8 cellular contexts compared by ENCODE assay signal in genomic region chr22:43228330-43228729, GRCh38. TPM values are rescaled to one million over a fixed set of nuclear protein-coding genes. Genes with fewer than 3 reads are reported as not detected.
A peak's percentile ranks its signal among the peaks of the same experiment; 100 is the strongest.
DNase-seq lines count a peak whose midpoint lies in the region; ATAC-seq and TF ChIP-seq lines count a peak whose summit lies in the region.

No MANE protein-coding gene starts in this region.

- TF ChIP-seq POLR2A in testis (IDR thresholded peaks at IDR 0.05): no peak

- no peak overlapping the region for H3K4me2 ChIP-seq in OCI-LY3 (ENCODE audit: low read length)

- H3K27me3 ChIP-seq in left ventricle myocardium inferior (ENCODE audit: low read depth): peaks cover 37% of the 10 kb centered on the region
- H3K27me3 ChIP-seq in OCI-LY3 (ENCODE audit: low read depth, low read length): peaks cover 17% of the 10 kb centered on the region; the same call in 1 of the 2 replicates
- H3K27me3 ChIP-seq in testis: no peaks in the 10 kb centered on the region
- H3K27me3 ChIP-seq in ascending aorta: peaks cover 5% of the 10 kb centered on the region

- H3K36me3 ChIP-seq in left ventricle myocardium inferior (no peaks in the 10 kb centered on the region), OCI-LY3 (replicated peaks; ENCODE audit: low read depth, low read length) (no peaks in the 10 kb centered on the region), testis (ENCODE audit: low read depth, missing control alignments) (no peaks in the 10 kb centered on the region), ascending aorta (no peaks in the 10 kb centered on the region)

- no peak overlapping the region for H3K9ac ChIP-seq in OCI-LY3 (ENCODE audit: low read length)

- no peaks in the 10 kb centered on the region for H3K79me2 ChIP-seq in OCI-LY3 (ENCODE audit: low read length)

- WGBS in testis, 2 donors: 83 to 92% methylated on average over 7 to 8 of the region's 8 CpGs

- TF ChIP-seq CTCF in left ventricle myocardium inferior (IDR thresholded peaks at IDR 0.05; ENCODE audit: borderline replicate concordance): peak; percentile 46
- TF ChIP-seq CTCF in OCI-LY3 (IDR thresholded peaks at IDR 0.05; ENCODE audit: low read depth, low read length): peak; percentile 59
- TF ChIP-seq CTCF in testis (IDR thresholded peaks at IDR 0.05): peak in 2 of 3 experiments; percentile 32 to 42
- TF ChIP-seq CTCF in ascending aorta (IDR thresholded peaks at IDR 0.05): no peak

- H3K4me3 ChIP-seq in left ventricle myocardium inferior (no peak overlapping the region), OCI-LY3 (ENCODE audit: low read length) (no peak overlapping the region), testis (no peak overlapping the region), ascending aorta (no peak overlapping the region)

- H3K9me3 ChIP-seq in left ventricle myocardium inferior (replicated peaks) (no peaks in the 10 kb centered on the region), OCI-LY3 (ENCODE audit: insufficient read depth, low read length) (no peaks in the 10 kb centered on the region), testis (no peaks in the 10 kb centered on the region), ascending aorta (no peaks in the 10 kb centered on the region)

- intact Hi-C loops in left ventricle myocardium inferior (cut with micrococcal nuclease) (no loop called here), Right ventricle myocardium superior (cut with DNase I) (no loop called here), testis (cut with DNase I; ENCODE audit: low total_unique reads) (no loop called here), ascending aorta (cut with DNase I) (no loop called here)

- H3K4me1 ChIP-seq in left ventricle myocardium inferior (no peaks in the 10 kb centered on the region), OCI-LY3 (ENCODE audit: low read length) (no peaks in the 10 kb centered on the region), testis (peaks cover 18% of the 10 kb centered on the region), ascending aorta (no peaks in the 10 kb centered on the region)

- H3K27ac ChIP-seq in left ventricle myocardium inferior (replicated peaks): no peak overlapping the region
- H3K27ac ChIP-seq in OCI-LY3 (ENCODE audit: low read length): no peak overlapping the region
- no peak overlapping the region for H3K27ac ChIP-seq in testis
- H3K27ac ChIP-seq in ascending aorta: no peak overlapping the region

- no peak overlapping the region for H2AFZ ChIP-seq in OCI-LY3 (ENCODE audit: low read depth, low read length)

- H4K20me1 ChIP-seq in OCI-LY3 (ENCODE audit: insufficient read depth, low read length): no peaks in the 10 kb centered on the region

- ATAC-seq in Right ventricle myocardium superior (ENCODE audit: poor library complexity): no peak
- no peak for ATAC-seq in GM18511 (IDR thresholded peaks at IDR 0.05; ENCODE audit: unreplicated experiment)

- DNase-seq in left ventricle myocardium inferior (no peak), Right ventricle myocardium superior (no peak), dermis blood vessel endothelial cell (peak; percentile 72), testis (peak; percentile 77), NCI-H146 (lab: John Stamatoyannopoulos, UW) (no peak), ascending aorta (ENCODE audit: low spot score in 2 of 2) (no peak)

RNA-seq across cellular contexts. Expression of gene TTLL12, which starts 41.4 kb away (rescaled TPM):
- total RNA-seq in left ventricle myocardium inferior: 12.6 TPM
- total RNA-seq in Right ventricle myocardium superior: 11.1 TPM
- 29.4 and 38.0 TPM in 2 replicates for total RNA-seq in dermis blood vessel endothelial cell
- 100 to 1,000 TPM; 111 to 175 TPM for total RNA-seq in testis
- polyA plus RNA-seq in testis (ENCODE audit: insufficient read depth, low read depth, low replicate concordance): 62.0 TPM
- total RNA-seq in ascending aorta: 10.6 TPM

Comparison
In these comparisons a context has a peak if more than half of its experiments do, and no peak if none do; other contexts are left out.
1. DNase-seq: peak in dermis blood vessel endothelial cell (single experiment) and testis (single experiment); none in left ventricle myocardium inferior (single experiment), Right ventricle myocardium superior (single experiment), NCI-H146 (single experiment) and ascending aorta (0 of 2).
2. CTCF ChIP-seq: peak in left ventricle myocardium inferior (single experiment), OCI-LY3 (single experiment) and testis (2 of 3); none in ascending aorta (0 of 3).